In genomic region chr1:66386712-66387111, GRCh38 we compare ENCODE assay signal across 1 cellular context.
TF ChIP-seq lines count a peak whose summit lies in the region.

No MANE protein-coding gene starts in this region.

TF ChIP-seq in GM12878, 131 proteins besides CTCF, POLR2A, EP300 and RAD21 (continued from another document):
- TF ChIP-seq HSF1 (IDR thresholded peaks at IDR 0.05; ENCODE audit: low read depth, low read length) (no peak), MEF2B (IDR thresholded peaks at IDR 0.05; ENCODE audit: partially characterized antibody, poor library complexity, severe bottlenecking) (peak; percentile 16), SMC3 (IDR thresholded peaks at IDR 0.05; ENCODE audit: borderline replicate concordance, low read length) (peak; percentile 4; the same call in 1 of the 2 replicates), SKIL (IDR thresholded peaks at IDR 0.05; ENCODE audit: low read depth, poor library complexity, severe bottlenecking) (peak; percentile 70), ZNF384 (IDR thresholded peaks at IDR 0.05; ENCODE audit: borderline replicate concordance, low read depth, low read length) (0 out of 2 replicates have a peak, but pooled peaks have one; percentile 13), ZNF207 (IDR thresholded peaks at IDR 0.05; ENCODE audit: borderline replicate concordance) (no peak), NR2F1 (conservative IDR thresholded peaks at IDR 0.05) (peak; percentile 21; the same call in 1 of the 2 replicates), ATF7 (IDR thresholded peaks at IDR 0.05; ENCODE audit: low read depth) (0 out of 2 replicates have a peak, but pooled peaks have one; percentile 24), PAX8 (IDR thresholded peaks at IDR 0.05) (no peak), RELB (IDR thresholded peaks at IDR 0.05; ENCODE audit: low read depth) (peak; percentile 58), CBX5 (IDR thresholded peaks at IDR 0.05; ENCODE audit: low read depth) (peak; percentile 100)
